15 cellular contexts compared by ENCODE assay signal in the genomic region with DNA sequence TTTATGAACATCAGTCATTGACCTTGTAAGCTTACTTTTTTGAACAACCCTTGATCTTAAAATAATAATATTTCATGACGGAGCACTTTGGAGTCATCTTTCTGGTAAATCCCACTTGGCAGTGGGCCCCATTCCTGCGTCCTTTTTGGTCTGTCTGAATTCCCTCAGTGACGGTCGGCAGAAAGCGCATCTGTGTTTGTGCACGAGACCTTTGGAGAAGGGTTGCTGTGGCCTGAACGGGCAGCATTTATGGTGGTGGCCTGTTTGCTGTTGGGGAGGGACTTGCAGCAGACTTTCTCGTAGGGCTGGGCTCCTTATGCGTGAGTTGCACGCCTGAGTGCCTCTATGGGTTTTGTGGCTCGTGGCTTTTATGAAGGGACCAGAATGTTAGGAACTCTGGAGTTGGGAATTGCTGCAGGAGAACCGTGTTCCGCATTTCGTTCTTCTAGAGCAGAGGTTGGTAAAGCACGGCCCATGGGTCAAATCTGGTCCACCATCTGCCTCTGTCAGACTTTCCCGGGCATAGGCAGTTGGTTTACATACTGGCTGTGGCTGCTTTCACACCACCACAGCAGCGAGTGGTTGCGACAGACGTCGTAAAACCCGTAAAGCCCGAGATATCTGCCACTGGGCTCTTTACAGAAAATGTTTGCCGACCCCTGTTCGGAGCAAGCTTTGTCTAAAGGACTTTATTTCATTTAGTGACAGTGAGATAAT. TPM values are rescaled to one million over a fixed set of nuclear protein-coding genes. Genes with fewer than 3 reads are reported as not detected.
DNase-seq lines count a peak whose midpoint lies in the region; ATAC-seq and TF ChIP-seq lines count a peak whose summit lies in the region.
"Had no signal": no experiment of that assay in that cellular context is flagged by ENCODE, and none has a peak within 500 bp of the region (broad histone marks: within the 10 kb centered on the region; RNA-seq: fewer than 3 reads in every experiment).

No MANE protein-coding gene starts in this region.

- H3K27me3 ChIP-seq in Caco-2 (replicated peaks; ENCODE audit: control insufficient read depth, insufficient read depth, low read length), result no peaks in the 10 kb centered on the region
- H3K27me3 ChIP-seq: foreskin keratinocyte had no signal

- H3K9me3 ChIP-seq in Caco-2, result no peaks in the 10 kb centered on the region
- H3K9me3 ChIP-seq: SK-N-SH had no signal

- in situ Hi-C loops in KBM-7 (cut with MboI; ENCODE audit: low pct_unique_long_range_greater_than_20kb, low sequenced_read_pairs), result loop anchor here (25.0 kb wide), 1 partner anchor 90 kb away; no protein-coding TSS in a partner anchor

- no peak for ATAC-seq in GM19035 (IDR thresholded peaks at IDR 0.05; ENCODE audit: unreplicated experiment)
- ATAC-seq: foreskin keratinocyte; stimulated activated naive CD8-positive, alpha-beta T cell treated with anti-CD3 and anti-CD28 coated beads, Interleukin-15, amount 100 ng/mL, for 72 hours had no signal

- no peaks in the 10 kb centered on the region for H3K27me3 Mint-ChIP-seq in Caco-2 (ENCODE audit: insufficient read depth, unreplicated experiment)
- H3K27me3 Mint-ChIP-seq: stimulated activated naive CD8-positive, alpha-beta T cell treated with anti-CD3 and anti-CD28 coated beads, Interleukin-15, amount 100 ng/mL, for 72 hours had no signal

- peaks cover 8% of the 10 kb centered on the region for H3K36me3 Mint-ChIP-seq in Caco-2 (ENCODE audit: insufficient read depth, unreplicated experiment)

- intact Hi-C loops in Caco-2 (cut with micrococcal nuclease; ENCODE audit: unreplicated experiment) (no loop called here), posterior vena cava (cut with DNase I) (loop anchor here (5.0 kb wide), 3 partner anchors 85 to 310 kb away; partner anchors contain the start of gene E2F6 (in 1 of the 2))

- no peaks in the 10 kb centered on the region for H3K9me3 Mint-ChIP-seq in Caco-2 (ENCODE audit: unreplicated experiment)
- H3K9me3 Mint-ChIP-seq: endodermal cell; stimulated activated naive CD8-positive, alpha-beta T cell treated with anti-CD3 and anti-CD28 coated beads, Interleukin-15, amount 100 ng/mL, for 72 hours had no signal

- H3K4me3 Mint-ChIP-seq in Caco-2 (ENCODE audit: unreplicated experiment), result no peak overlapping the region
- H3K4me3 Mint-ChIP-seq: endodermal cell had no signal

- BruUV-seq in Caco-2 (replicated peaks; lab: Mats Ljungman, UMichigan), result no TSS peak

- DNase-seq in Caco-2 (peak; percentile 63 to 66), KBM-7 (peak; percentile 57), amniotic epithelial cell (ENCODE audit: low read depth) (peak; percentile 8), posterior vena cava (ENCODE audit: low spot score) (peak; percentile 74), HK-2 (ENCODE audit: unreplicated experiment) (no peak), medulla oblongata (ENCODE audit: extremely low spot score) (no peak)
- DNase-seq: activated gamma-delta T cell treated with Interleukin-2 at 50 U/mL for 16 hours; COR-L47; endodermal cell; foreskin keratinocyte; OCI-M1; SK-N-SH; stimulated activated CD4-positive, alpha-beta T cell treated with anti-CD3 and anti-CD28 coated beads, Interleukin-4, amount 100 ng/mL, for 4 hours; stimulated activated naive CD8-positive, alpha-beta T cell treated with anti-CD3 and anti-CD28 coated beads, Interleukin-15, amount 100 ng/mL, for 72 hours had no signal

- CTCF ChIA-PET in Caco-2 (lab: Charles Lee), result interaction anchor here (1.1 to 2.1 kb wide), 3 partner anchors 38 to 84 kb away, joined by 3 to 9 read pairs (median 5); no protein-coding TSS in a partner anchor

- no peak for TF ChIP-seq CTCF in Caco-2 (IDR thresholded peaks at IDR 0.05; ENCODE audit: insufficient read depth in 1 of 2, low read depth in 1 of 2, low read length in 1 of 2, severe bottlenecking in 1 of 2, unreplicated experiment in 1 of 2)

- H3K27ac Mint-ChIP-seq in Caco-2 (ENCODE audit: unreplicated experiment), result no peak overlapping the region
- H3K27ac Mint-ChIP-seq: endodermal cell had no signal

- H3K4me3 ChIP-seq in Caco-2 (ENCODE audit: low read depth, low read length), result no peak overlapping the region

- peaks cover 15% of the 10 kb centered on the region for H3K4me1 ChIP-seq in Caco-2

- POLR2A ChIA-PET in Caco-2 (lab: Charles Lee), result no interaction called here

- no peaks in the 10 kb centered on the region; the same call in 1 of the 2 replicates for H3K36me3 ChIP-seq in Caco-2 (ENCODE audit: control insufficient read depth, insufficient read depth, low read length)

- peaks cover 13% of the 10 kb centered on the region for H3K4me1 Mint-ChIP-seq in Caco-2 (ENCODE audit: low read depth, unreplicated experiment)

RNA-seq across cellular contexts. Expression of gene LPIN1, which starts 30.8 kb away (rescaled TPM):
- total RNA-seq in Caco-2 (2022) (12.5 and 14.2 TPM in 2 replicates), posterior vena cava (10 to 100 TPM; 24.2 to 26.8 TPM)

Comparison
In these comparisons a context has a peak if more than half of its experiments do, and no peak if none do; other contexts are left out.
1. DNase-seq: peak in Caco-2 (2 of 2), KBM-7 (single experiment), amniotic epithelial cell (single experiment) and posterior vena cava (single experiment); none in HK-2 (single experiment) and medulla oblongata (single experiment).